1 cellular context compared by ENCODE assay signal in the genomic region with DNA sequence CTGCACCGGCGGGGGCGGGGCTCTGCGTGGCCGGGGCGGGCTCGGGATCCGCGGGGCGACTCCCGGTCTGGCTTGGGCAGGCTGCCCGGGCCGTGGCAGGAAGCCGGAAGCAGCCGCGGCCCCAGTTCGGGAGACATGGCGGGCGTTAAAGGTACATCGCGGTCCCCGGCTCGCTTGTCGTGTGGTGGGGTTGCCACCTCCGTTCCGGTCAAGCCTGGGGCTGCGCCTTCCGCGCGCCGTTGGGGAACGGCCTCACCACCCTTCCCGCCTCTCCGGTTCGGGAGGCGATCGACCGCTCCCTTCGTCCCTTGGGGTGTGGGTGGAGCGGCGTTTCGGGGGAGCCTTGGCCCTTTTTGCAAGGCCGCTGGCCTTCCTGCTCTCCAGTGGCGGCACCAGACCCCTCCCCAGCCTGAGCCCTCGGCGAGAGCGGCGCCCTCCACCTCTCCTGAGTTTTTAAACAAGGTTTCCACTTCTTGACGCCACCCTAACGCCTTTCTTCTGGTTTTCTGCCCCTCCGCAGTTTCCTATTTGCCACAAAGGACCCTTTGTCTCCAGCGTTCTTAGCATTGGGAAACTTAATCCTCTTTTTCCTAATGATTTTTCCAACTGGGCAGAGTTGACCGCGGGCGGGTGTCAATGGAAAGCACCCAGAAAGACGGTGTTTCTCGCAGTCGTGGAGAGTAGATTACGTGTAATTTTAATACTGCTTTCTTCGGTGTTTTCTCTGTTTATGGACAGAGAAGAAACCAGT.
A peak's percentile ranks its signal among the peaks of the same experiment; 100 is the strongest.
TF ChIP-seq lines count a peak whose summit lies in the region.

A gene with protein sequence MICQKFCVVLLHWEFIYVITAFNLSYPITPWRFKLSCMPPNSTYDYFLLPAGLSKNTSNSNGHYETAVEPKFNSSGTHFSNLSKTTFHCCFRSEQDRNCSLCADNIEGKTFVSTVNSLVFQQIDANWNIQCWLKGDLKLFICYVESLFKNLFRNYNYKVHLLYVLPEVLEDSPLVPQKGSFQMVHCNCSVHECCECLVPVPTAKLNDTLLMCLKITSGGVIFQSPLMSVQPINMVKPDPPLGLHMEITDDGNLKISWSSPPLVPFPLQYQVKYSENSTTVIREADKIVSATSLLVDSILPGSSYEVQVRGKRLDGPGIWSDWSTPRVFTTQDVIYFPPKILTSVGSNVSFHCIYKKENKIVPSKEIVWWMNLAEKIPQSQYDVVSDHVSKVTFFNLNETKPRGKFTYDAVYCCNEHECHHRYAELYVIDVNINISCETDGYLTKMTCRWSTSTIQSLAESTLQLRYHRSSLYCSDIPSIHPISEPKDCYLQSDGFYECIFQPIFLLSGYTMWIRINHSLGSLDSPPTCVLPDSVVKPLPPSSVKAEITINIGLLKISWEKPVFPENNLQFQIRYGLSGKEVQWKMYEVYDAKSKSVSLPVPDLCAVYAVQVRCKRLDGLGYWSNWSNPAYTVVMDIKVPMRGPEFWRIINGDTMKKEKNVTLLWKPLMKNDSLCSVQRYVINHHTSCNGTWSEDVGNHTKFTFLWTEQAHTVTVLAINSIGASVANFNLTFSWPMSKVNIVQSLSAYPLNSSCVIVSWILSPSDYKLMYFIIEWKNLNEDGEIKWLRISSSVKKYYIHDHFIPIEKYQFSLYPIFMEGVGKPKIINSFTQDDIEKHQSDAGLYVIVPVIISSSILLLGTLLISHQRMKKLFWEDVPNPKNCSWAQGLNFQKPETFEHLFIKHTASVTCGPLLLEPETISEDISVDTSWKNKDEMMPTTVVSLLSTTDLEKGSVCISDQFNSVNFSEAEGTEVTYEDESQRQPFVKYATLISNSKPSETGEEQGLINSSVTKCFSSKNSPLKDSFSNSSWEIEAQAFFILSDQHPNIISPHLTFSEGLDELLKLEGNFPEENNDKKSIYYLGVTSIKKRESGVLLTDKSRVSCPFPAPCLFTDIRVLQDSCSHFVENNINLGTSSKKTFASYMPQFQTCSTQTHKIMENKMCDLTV (plus strand): TSS at position 79 of the 751 bp plus-strand sequence. CDS start 144,898 bp downstream, outside the sequence.
A gene with protein sequence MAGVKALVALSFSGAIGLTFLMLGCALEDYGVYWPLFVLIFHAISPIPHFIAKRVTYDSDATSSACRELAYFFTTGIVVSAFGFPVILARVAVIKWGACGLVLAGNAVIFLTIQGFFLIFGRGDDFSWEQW (plus strand): TSS at position 79 of the 751 bp plus-strand sequence. CDS start 57 bp downstream, at position 136.

TF ChIP-seq in HepG2, 621 proteins besides CTCF, POLR2A, EP300 and RAD21 (continued from another document and continues in another):
- TF ChIP-seq, protein P1, sequence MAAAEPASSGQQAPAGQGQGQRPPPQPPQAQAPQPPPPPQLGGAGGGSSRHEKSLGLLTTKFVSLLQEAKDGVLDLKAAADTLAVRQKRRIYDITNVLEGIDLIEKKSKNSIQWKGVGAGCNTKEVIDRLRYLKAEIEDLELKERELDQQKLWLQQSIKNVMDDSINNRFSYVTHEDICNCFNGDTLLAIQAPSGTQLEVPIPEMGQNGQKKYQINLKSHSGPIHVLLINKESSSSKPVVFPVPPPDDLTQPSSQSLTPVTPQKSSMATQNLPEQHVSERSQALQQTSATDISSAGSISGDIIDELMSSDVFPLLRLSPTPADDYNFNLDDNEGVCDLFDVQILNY (CRISPR knock-in tag; conservative IDR thresholded peaks at IDR 0.05) = 0 out of 2 replicates have a peak, but pooled peaks have one; percentile 36
- no peak; the same call in 1 of the 2 replicates for TF ChIP-seq TARDBP (CRISPR knock-in tag; IDR thresholded peaks at IDR 0.05)
- TF ChIP-seq, protein P2, sequence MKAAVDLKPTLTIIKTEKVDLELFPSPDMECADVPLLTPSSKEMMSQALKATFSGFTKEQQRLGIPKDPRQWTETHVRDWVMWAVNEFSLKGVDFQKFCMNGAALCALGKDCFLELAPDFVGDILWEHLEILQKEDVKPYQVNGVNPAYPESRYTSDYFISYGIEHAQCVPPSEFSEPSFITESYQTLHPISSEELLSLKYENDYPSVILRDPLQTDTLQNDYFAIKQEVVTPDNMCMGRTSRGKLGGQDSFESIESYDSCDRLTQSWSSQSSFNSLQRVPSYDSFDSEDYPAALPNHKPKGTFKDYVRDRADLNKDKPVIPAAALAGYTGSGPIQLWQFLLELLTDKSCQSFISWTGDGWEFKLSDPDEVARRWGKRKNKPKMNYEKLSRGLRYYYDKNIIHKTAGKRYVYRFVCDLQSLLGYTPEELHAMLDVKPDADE (CRISPR knock-in tag; IDR thresholded peaks at IDR 0.05) = no peak
- TF ChIP-seq EZH2 (conservative IDR thresholded peaks at IDR 0.05; ENCODE audit: low read depth, low read length) = no peak
- TF ChIP-seq, protein P3, sequence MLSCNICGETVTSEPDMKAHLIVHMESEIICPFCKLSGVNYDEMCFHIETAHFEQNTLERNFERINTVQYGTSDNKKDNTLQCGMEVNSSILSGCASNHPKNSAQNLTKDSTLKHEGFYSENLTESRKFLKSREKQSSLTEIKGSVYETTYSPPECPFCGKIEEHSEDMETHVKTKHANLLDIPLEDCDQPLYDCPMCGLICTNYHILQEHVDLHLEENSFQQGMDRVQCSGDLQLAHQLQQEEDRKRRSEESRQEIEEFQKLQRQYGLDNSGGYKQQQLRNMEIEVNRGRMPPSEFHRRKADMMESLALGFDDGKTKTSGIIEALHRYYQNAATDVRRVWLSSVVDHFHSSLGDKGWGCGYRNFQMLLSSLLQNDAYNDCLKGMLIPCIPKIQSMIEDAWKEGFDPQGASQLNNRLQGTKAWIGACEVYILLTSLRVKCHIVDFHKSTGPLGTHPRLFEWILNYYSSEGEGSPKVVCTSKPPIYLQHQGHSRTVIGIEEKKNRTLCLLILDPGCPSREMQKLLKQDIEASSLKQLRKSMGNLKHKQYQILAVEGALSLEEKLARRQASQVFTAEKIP (CRISPR knock-in tag; IDR thresholded peaks at IDR 0.05; ENCODE audit: borderline replicate concordance) = no peak
- TF ChIP-seq SRY (CRISPR knock-in tag; IDR thresholded peaks at IDR 0.05) = 0 out of 2 replicates have a peak, but pooled peaks have one; percentile 57
- TF ChIP-seq MZF1 (CRISPR knock-in tag; IDR thresholded peaks at IDR 0.05; ENCODE audit: borderline replicate concordance) = no peak
- TF ChIP-seq, protein P4, sequence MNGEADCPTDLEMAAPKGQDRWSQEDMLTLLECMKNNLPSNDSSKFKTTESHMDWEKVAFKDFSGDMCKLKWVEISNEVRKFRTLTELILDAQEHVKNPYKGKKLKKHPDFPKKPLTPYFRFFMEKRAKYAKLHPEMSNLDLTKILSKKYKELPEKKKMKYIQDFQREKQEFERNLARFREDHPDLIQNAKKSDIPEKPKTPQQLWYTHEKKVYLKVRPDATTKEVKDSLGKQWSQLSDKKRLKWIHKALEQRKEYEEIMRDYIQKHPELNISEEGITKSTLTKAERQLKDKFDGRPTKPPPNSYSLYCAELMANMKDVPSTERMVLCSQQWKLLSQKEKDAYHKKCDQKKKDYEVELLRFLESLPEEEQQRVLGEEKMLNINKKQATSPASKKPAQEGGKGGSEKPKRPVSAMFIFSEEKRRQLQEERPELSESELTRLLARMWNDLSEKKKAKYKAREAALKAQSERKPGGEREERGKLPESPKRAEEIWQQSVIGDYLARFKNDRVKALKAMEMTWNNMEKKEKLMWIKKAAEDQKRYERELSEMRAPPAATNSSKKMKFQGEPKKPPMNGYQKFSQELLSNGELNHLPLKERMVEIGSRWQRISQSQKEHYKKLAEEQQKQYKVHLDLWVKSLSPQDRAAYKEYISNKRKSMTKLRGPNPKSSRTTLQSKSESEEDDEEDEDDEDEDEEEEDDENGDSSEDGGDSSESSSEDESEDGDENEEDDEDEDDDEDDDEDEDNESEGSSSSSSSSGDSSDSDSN (CRISPR knock-in tag; IDR thresholded peaks at IDR 0.05) = peak; percentile 90
- TF ChIP-seq, protein P5, sequence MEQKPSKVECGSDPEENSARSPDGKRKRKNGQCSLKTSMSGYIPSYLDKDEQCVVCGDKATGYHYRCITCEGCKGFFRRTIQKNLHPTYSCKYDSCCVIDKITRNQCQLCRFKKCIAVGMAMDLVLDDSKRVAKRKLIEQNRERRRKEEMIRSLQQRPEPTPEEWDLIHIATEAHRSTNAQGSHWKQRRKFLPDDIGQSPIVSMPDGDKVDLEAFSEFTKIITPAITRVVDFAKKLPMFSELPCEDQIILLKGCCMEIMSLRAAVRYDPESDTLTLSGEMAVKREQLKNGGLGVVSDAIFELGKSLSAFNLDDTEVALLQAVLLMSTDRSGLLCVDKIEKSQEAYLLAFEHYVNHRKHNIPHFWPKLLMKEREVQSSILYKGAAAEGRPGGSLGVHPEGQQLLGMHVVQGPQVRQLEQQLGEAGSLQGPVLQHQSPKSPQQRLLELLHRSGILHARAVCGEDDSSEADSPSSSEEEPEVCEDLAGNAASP (CRISPR knock-in tag; IDR thresholded peaks at IDR 0.05; ENCODE audit: borderline replicate concordance) = peak; percentile 35; the same call in 1 of the 2 replicates
- no peak for TF ChIP-seq ZNF761 (CRISPR knock-in tag; conservative IDR thresholded peaks at IDR 0.05)
- TF ChIP-seq ARID2 (CRISPR knock-in tag; IDR thresholded peaks at IDR 0.05; ENCODE audit: borderline replicate concordance) = no peak
- TF ChIP-seq ZSCAN30 (CRISPR knock-in tag; IDR thresholded peaks at IDR 0.05) = 0 out of 2 replicates have a peak, but pooled peaks have one; percentile 61
- peak; percentile 82; the same call in 1 of the 2 replicates for TF ChIP-seq DMAP1 (CRISPR knock-in tag; IDR thresholded peaks at IDR 0.05)
- no peak for TF ChIP-seq CEBPB (IDR thresholded peaks at IDR 0.05; ENCODE audit: borderline replicate concordance, low read depth, low read length)
- TF ChIP-seq ZFP36L2 (CRISPR knock-in tag; IDR thresholded peaks at IDR 0.05) = no peak
- TF ChIP-seq TOE1 (CRISPR knock-in tag; IDR thresholded peaks at IDR 0.05) = no peak
- TF ChIP-seq, protein P6, sequence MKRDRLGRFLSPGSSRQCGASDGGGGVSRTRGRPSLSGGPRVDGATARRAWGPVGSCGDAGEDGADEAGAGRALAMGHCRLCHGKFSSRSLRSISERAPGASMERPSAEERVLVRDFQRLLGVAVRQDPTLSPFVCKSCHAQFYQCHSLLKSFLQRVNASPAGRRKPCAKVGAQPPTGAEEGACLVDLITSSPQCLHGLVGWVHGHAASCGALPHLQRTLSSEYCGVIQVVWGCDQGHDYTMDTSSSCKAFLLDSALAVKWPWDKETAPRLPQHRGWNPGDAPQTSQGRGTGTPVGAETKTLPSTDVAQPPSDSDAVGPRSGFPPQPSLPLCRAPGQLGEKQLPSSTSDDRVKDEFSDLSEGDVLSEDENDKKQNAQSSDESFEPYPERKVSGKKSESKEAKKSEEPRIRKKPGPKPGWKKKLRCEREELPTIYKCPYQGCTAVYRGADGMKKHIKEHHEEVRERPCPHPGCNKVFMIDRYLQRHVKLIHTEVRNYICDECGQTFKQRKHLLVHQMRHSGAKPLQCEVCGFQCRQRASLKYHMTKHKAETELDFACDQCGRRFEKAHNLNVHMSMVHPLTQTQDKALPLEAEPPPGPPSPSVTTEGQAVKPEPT (CRISPR knock-in tag; IDR thresholded peaks at IDR 0.05; ENCODE audit: low read depth) = peak; percentile 26; the same call in 1 of the 2 replicates
- no peak for TF ChIP-seq ZNF136 (CRISPR knock-in tag; IDR thresholded peaks at IDR 0.05; ENCODE audit: low read depth)
- TF ChIP-seq HOXA3 (CRISPR knock-in tag; IDR thresholded peaks at IDR 0.05) = peak; percentile 82
- TF ChIP-seq SP140L (CRISPR knock-in tag; IDR thresholded peaks at IDR 0.05; ENCODE audit: borderline replicate concordance) = no peak
- no peak for TF ChIP-seq ZNF598 (CRISPR knock-in tag; IDR thresholded peaks at IDR 0.05; ENCODE audit: borderline replicate concordance)
- TF ChIP-seq HNF4A (CRISPR knock-in tag; IDR thresholded peaks at IDR 0.05) = no peak
- TF ChIP-seq SATB2 (CRISPR knock-in tag; IDR thresholded peaks at IDR 0.05) = no peak
- no peak for TF ChIP-seq SMAD1 (CRISPR knock-in tag; IDR thresholded peaks at IDR 0.05; ENCODE audit: borderline replicate concordance, low read depth)
- TF ChIP-seq ZNF253 (CRISPR knock-in tag; IDR thresholded peaks at IDR 0.05; ENCODE audit: borderline replicate concordance) = no peak
- no peak for TF ChIP-seq MBNL3 (CRISPR knock-in tag; conservative IDR thresholded peaks at IDR 0.05)
- TF ChIP-seq, protein P7, sequence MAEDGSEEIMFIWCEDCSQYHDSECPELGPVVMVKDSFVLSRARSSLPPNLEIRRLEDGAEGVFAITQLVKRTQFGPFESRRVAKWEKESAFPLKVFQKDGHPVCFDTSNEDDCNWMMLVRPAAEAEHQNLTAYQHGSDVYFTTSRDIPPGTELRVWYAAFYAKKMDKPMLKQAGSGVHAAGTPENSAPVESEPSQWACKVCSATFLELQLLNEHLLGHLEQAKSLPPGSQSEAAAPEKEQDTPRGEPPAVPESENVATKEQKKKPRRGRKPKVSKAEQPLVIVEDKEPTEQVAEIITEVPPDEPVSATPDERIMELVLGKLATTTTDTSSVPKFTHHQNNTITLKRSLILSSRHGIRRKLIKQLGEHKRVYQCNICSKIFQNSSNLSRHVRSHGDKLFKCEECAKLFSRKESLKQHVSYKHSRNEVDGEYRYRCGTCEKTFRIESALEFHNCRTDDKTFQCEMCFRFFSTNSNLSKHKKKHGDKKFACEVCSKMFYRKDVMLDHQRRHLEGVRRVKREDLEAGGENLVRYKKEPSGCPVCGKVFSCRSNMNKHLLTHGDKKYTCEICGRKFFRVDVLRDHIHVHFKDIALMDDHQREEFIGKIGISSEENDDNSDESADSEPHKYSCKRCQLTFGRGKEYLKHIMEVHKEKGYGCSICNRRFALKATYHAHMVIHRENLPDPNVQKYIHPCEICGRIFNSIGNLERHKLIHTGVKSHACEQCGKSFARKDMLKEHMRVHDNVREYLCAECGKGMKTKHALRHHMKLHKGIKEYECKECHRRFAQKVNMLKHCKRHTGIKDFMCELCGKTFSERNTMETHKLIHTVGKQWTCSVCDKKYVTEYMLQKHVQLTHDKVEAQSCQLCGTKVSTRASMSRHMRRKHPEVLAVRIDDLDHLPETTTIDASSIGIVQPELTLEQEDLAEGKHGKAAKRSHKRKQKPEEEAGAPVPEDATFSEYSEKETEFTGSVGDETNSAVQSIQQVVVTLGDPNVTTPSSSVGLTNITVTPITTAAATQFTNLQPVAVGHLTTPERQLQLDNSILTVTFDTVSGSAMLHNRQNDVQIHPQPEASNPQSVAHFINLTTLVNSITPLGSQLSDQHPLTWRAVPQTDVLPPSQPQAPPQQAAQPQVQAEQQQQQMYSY (CRISPR knock-in tag; IDR thresholded peaks at IDR 0.05) = 0 out of 2 replicates have a peak, but pooled peaks have one; percentile 38
- TF ChIP-seq ZNF879 (CRISPR knock-in tag; IDR thresholded peaks at IDR 0.05) = no peak
- no peak for TF ChIP-seq IKZF1 (IDR thresholded peaks at IDR 0.05)
- no peak for TF ChIP-seq ZNF335 (CRISPR knock-in tag; IDR thresholded peaks at IDR 0.05)
- peak; percentile 64; the same call in 1 of the 2 replicates for TF ChIP-seq REPIN1 (CRISPR knock-in tag; IDR thresholded peaks at IDR 0.05; ENCODE audit: borderline replicate concordance, low read depth)
- no peak for TF ChIP-seq ZNF441 (CRISPR knock-in tag; IDR thresholded peaks at IDR 0.05; ENCODE audit: borderline replicate concordance)
- peak; percentile 84; the same call in 1 of the 2 replicates for TF ChIP-seq ZNF160 (CRISPR knock-in tag; IDR thresholded peaks at IDR 0.05)
- no peak for TF ChIP-seq NCOA1 (CRISPR knock-in tag; IDR thresholded peaks at IDR 0.05)
- TF ChIP-seq, protein P8, sequence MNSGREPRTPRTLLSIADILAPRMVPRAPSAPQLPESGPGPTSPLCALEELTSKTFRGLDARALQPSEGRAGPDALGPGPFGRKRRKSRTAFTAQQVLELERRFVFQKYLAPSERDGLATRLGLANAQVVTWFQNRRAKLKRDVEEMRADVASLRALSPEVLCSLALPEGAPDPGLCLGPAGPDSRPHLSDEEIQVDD (CRISPR knock-in tag; IDR thresholded peaks at IDR 0.05; ENCODE audit: borderline replicate concordance) = peak; percentile 42; the same call in 1 of the 2 replicates
- TF ChIP-seq HMG20A (CRISPR knock-in tag; IDR thresholded peaks at IDR 0.05; ENCODE audit: borderline replicate concordance) = no peak
